16 cellular contexts compared by ENCODE assay signal in genomic region chr2:179592167-179592936, GRCh38.
A peak's percentile ranks its signal among the peaks of the same experiment; 100 is the strongest.
DNase-seq lines count a peak whose midpoint lies in the region; ATAC-seq, FAIRE-seq and TF ChIP-seq lines count a peak whose summit lies in the region.
"Had no signal": no experiment of that assay in that cellular context is flagged by ENCODE, and none has a peak within 500 bp of the region (broad histone marks: within the 10 kb centered on the region; RNA-seq: fewer than 3 reads in every experiment).

No MANE protein-coding gene starts in this region.

- H3K4me1 ChIP-seq in skeletal muscle satellite cell (ENCODE audit: control insufficient read depth, insufficient read depth, low read length) (peaks cover 28% of the 10 kb centered on the region), upper lobe of right lung (no peaks in the 10 kb centered on the region)
- H3K4me1 ChIP-seq: Peyer's patch had no signal

- TF ChIP-seq CTCF in upper lobe of right lung (IDR thresholded peaks at IDR 0.05), result no peak

- H3K4me3 ChIP-seq in skeletal muscle satellite cell (ENCODE audit: low read length) (peak overlapping the region; percentile 33), upper lobe of right lung (no peak overlapping the region)
- H3K4me3 ChIP-seq: Peyer's patch had no signal

- H3K27me3 ChIP-seq in skeletal muscle satellite cell (ENCODE audit: control insufficient read depth, insufficient read depth, low read length) (no peaks in the 10 kb centered on the region), upper lobe of right lung (no peaks in the 10 kb centered on the region)
- H3K27me3 ChIP-seq: neutrophil, Peyer's patch had no signal

- no peak for ATAC-seq in HG02938 (IDR thresholded peaks at IDR 0.05; ENCODE audit: unreplicated experiment)
- no peak for ATAC-seq in Right ventricle myocardium inferior
- ATAC-seq in upper lobe of right lung, result no peak

- intact Hi-C loops in Right ventricle myocardium inferior (cut with DNase I) (no loop called here), upper lobe of right lung (cut with DNase I) (no loop called here)

- TF ChIP-seq POLR2A in H54 (IDR thresholded peaks at IDR 0.05; ENCODE audit: low read depth, low read length), result no peak

- H3K36me3 ChIP-seq in skeletal muscle satellite cell (ENCODE audit: insufficient read depth, low read length) (no peaks in the 10 kb centered on the region), upper lobe of right lung (no peaks in the 10 kb centered on the region)
- H3K36me3 ChIP-seq: neutrophil, Peyer's patch had no signal

- peak overlapping the region; percentile 12 for H3K9ac ChIP-seq in skeletal muscle satellite cell (ENCODE audit: low read depth, low read length)

- DNase-seq in H54 (ENCODE audit: insufficient read length, low spot score), result no peak
- DNase-seq in SW480 (ENCODE audit: low spot score), result peak; percentile 2
- peak; percentile 9 for DNase-seq in fibroblast of the conjunctiva (ENCODE audit: low read depth)
- DNase-seq in pons (ENCODE audit: low spot score), result no peak
- DNase-seq in Right ventricle myocardium inferior (ENCODE audit: missing footprints), result no peak
- DNase-seq in upper lobe of right lung, result no peak
- DNase-seq: activated CD4-positive, CD25-positive, alpha-beta regulatory T cell treated with anti-CD3 and anti-CD28 coated beads, Interleukin-2, amount 50 U/mL, for 72 hours; activated naive CD4-positive, alpha-beta T cell; CD4-positive, alpha-beta memory T cell; effector memory CD4-positive, alpha-beta T cell; NCI-H187 treated with DMSO at 0.1 percent for 48 hours; NCI-H526; Peyer's patch had no signal

- H3K27ac ChIP-seq in upper lobe of right lung, result no peak overlapping the region
- H3K27ac ChIP-seq: neutrophil, Peyer's patch had no signal

- peak overlapping the region; percentile 58 for H3K4me2 ChIP-seq in skeletal muscle satellite cell (ENCODE audit: low read length)

- peak; percentile 53 for FAIRE-seq in H54 (lab: Jason Lieb, UNC)

- H3K9me3 ChIP-seq in skeletal muscle satellite cell (replicated peaks; ENCODE audit: low read length) (no peaks in the 10 kb centered on the region), upper lobe of right lung (no peaks in the 10 kb centered on the region)
- H3K9me3 ChIP-seq: neutrophil, Peyer's patch had no signal

Comparison
In these comparisons a context has a peak if more than half of its experiments do, and no peak if none do; other contexts are left out.
1. DNase-seq: peak in SW480 (single experiment) and fibroblast of the conjunctiva (single experiment); none in H54 (single experiment), pons (single experiment), Right ventricle myocardium inferior (single experiment) and upper lobe of right lung (single experiment).